Comparison of ENCODE assay signal across 9 cellular contexts in the genomic region with DNA sequence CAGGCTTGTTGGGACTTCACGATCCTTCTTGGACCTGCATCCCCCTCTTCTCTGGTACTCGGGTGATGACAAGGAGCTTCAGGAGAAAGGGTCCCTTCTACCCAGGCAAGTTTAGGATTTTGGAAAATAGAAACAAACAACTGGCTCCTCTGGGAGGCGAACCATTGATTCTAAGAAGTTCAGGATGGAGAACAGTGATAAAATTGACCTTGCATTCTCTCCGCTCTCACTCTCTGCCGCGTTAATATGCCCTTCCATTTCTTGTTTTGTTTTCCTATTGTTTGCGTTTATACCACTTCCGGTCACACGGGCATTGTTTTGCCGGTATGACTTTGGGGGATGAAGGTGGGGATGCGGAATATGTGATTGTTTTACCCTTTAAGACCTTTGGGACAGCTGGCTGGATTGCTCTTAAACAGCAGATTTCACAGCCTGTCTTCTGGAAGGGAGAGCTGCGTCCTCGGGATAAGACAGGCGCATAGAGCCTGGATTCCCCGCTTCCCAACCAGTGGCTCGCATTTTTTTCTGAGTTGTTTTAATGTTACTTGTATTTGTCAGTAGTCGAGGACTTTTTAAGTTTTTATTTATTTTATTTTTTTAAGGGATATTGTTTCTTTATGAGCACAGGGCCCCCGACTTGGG.
DNase-seq lines count a peak whose midpoint lies in the region; ATAC-seq and TF ChIP-seq lines count a peak whose summit lies in the region.
"Had no signal": no experiment of that assay in that cellular context is flagged by ENCODE, and none has a peak within 500 bp of the region (broad histone marks: within the 10 kb centered on the region; RNA-seq: fewer than 3 reads in every experiment).

No MANE protein-coding gene starts in this region.

- ATAC-seq in GM18861 (IDR thresholded peaks at IDR 0.05; ENCODE audit: unreplicated experiment), result no peak

- WGBS in thyroid gland, 2 donors, result 3% methylated on average over 18 of the region's 18 CpGs

- H3K9me3 ChIP-seq in thyroid gland, result no peaks in the 10 kb centered on the region

- intact Hi-C loops in thyroid gland (cut with DNase I), result no loop called here

- DNase-seq in NCI-H748 treated with DMSO at 0.1 percent for 48 hours (lab: John Stamatoyannopoulos, UW) (peak; percentile 31), endothelial cell (ENCODE audit: low spot score) (no peak), superior temporal gyrus (ENCODE audit: extremely low spot score) (no peak), thyroid gland (no peak)
- DNase-seq in activated CD4-positive, CD25-positive, alpha-beta regulatory T cell (lab: John Stamatoyannopoulos, UW), result no peak
- DNase-seq: effector CD4-positive, alpha-beta T cell had no signal

- TF ChIP-seq POLR2A in thyroid gland (IDR thresholded peaks at IDR 0.05), result no peak

- peak overlapping the region; percentile 72 for H3K27ac Mint-ChIP-seq in endothelial cell (ENCODE audit: unreplicated experiment)

- H3K27ac ChIP-seq in rectal smooth muscle tissue (ENCODE audit: low read depth, low read length), result no peak overlapping the region
- no peak overlapping the region for H3K27ac ChIP-seq in thyroid gland

- TF ChIP-seq CTCF in endothelial cell (IDR thresholded peaks at IDR 0.05; ENCODE audit: unreplicated experiment) (no peak), thyroid gland (IDR thresholded peaks at IDR 0.05) (no peak)

- H3K36me3 ChIP-seq in rectal smooth muscle tissue (ENCODE audit: control insufficient read depth, insufficient read depth, low read length) (no peaks in the 10 kb centered on the region), thyroid gland (no peaks in the 10 kb centered on the region)

- H3K9me3 Mint-ChIP-seq in endothelial cell (ENCODE audit: unreplicated experiment), result no peaks in the 10 kb centered on the region

- peaks cover 3% of the 10 kb centered on the region for H3K27me3 Mint-ChIP-seq in endothelial cell (ENCODE audit: unreplicated experiment)

- no peaks in the 10 kb centered on the region for H3K4me1 ChIP-seq in rectal smooth muscle tissue (ENCODE audit: control insufficient read depth, insufficient read depth, low read length)
- peaks cover 0 to 10% of the 10 kb centered on the region in 2 donors for H3K4me1 ChIP-seq in thyroid gland

- peaks cover 17% of the 10 kb centered on the region for H3K4me1 Mint-ChIP-seq in endothelial cell (ENCODE audit: unreplicated experiment)

- H3K4me3 ChIP-seq in GM08714 (ENCODE audit: low read length) (peak overlapping the region; percentile 98), rectal smooth muscle tissue (ENCODE audit: low read length) (peak overlapping the region; percentile 14), thyroid gland (replicated peaks in 1 of 3) (peak overlapping the region in 1 of 3 donors; percentile 5)

- no peaks in the 10 kb centered on the region for H3K36me3 Mint-ChIP-seq in endothelial cell (ENCODE audit: low read depth, unreplicated experiment)

- H3K9ac ChIP-seq in rectal smooth muscle tissue (ENCODE audit: low read length), result no peak overlapping the region

- H3K27me3 ChIP-seq in rectal smooth muscle tissue (ENCODE audit: control insufficient read depth, insufficient read depth, low read length) (no peaks in the 10 kb centered on the region), thyroid gland (no peaks in the 10 kb centered on the region)

- H3K4me3 Mint-ChIP-seq in endothelial cell (ENCODE audit: unreplicated experiment), result peak overlapping the region; percentile 93
